Comparison of ENCODE assay signal across 1 cellular context in genomic region chr3:69087030-69087791, GRCh38.
TF ChIP-seq lines count a peak whose summit lies in the region.

No MANE protein-coding gene starts in this region.

TF ChIP-seq in HEK293, 187 proteins besides CTCF, POLR2A, EP300 and RAD21 (continued from another document):
- TF ChIP-seq TSHZ1 (tag by site-specific recombination; IDR thresholded peaks at IDR 0.05; ENCODE audit: borderline replicate concordance) (no peak), ZFP41 (tag by site-specific recombination; IDR thresholded peaks at IDR 0.05; ENCODE audit: borderline replicate concordance) (no peak)
